In the genomic region with DNA sequence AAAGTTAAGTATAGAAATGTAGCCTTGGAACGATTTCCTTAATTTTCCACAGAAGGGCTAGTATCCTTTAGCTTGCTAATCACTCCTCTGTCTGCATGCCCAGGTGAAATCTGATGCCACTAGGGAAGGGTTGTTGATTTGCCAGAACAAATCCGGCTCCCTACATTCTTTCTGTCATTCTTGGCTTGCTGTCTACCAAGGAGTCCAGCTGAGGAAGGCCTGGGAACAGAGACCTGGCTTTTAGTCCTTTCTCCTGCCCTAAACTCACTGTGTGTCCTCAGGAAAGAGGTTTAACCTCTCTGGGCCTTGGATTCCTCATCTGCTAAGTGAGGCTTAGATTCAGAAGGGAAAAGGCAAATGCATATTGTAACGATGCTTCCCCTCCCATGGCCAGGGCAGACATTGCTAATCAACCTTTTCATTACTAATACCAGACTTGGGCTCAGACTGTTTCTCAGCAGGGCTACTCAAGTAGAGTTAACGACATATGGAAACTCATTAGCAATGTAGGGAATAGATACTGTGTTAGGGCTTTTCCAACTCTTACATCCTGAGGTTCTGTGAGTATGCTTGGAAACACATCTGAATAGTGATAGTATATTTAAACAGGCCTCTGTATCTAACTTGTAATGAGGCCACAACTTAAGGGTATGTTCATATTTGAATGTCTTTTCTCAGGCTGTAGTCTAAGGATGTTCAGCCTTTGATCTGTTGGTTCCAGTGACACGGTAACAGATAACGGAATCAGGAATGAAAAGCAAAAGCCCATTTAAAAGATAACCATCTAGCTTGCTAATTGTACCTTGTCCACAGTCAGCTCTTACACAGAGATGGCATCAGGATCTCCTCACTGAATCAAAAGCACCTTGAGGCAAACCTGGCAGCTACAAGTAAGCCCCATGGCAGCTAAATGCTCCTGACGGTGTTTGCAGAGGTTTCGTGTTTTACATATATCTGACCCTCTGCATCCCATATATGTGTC, we compare ENCODE assay signal across 13 cellular contexts. TPM values are rescaled to one million over a fixed set of nuclear protein-coding genes. Genes with fewer than 3 reads are reported as not detected.
A peak's percentile ranks its signal among the peaks of the same experiment; 100 is the strongest.
DNase-seq lines count a peak whose midpoint lies in the region; FAIRE-seq and TF ChIP-seq lines count a peak whose summit lies in the region.
"Had no signal": no experiment of that assay in that cellular context is flagged by ENCODE, and none has a peak within 500 bp of the region (broad histone marks: within the 10 kb centered on the region; RNA-seq: fewer than 3 reads in every experiment).

No MANE protein-coding gene starts in this region.

- dilution Hi-C loops in endothelial cell of umbilical vein (cut with MboI; ENCODE audit: extremely low pct_ligation_motif_present, low sequenced_read_pairs), result no loop called here

- POLR2A ChIA-PET in CD8-positive, alpha-beta memory T cell (lab: Charles Lee), result interaction anchor here (0.6 kb wide), 1 partner anchor 126 kb away, joined by 5 read pairs; no protein-coding TSS in a partner anchor
- POLR2A ChIA-PET in endothelial cell of umbilical vein (lab: Charles Lee), result no interaction called here

- intact Hi-C loops in endothelial cell of umbilical vein (cut with micrococcal nuclease), result loop anchor here (5.0 kb wide), 1 partner anchor 113 kb away; no protein-coding TSS in a partner anchor

- H3K4me2 ChIP-seq in endothelial cell of umbilical vein (ENCODE audit: insufficient read depth, low read length) (no peak overlapping the region), neural progenitor cell (peak overlapping the region; percentile 38)

- TF ChIP-seq POLR2A in endothelial cell of umbilical vein (IDR thresholded peaks at IDR 0.05; ENCODE audit: low read depth, low read length), result no peak

- peaks cover 0 to 36% (median 9%) of the 10 kb centered on the region in 3 donors for H3K36me3 Mint-ChIP-seq in CD8-positive, alpha-beta memory T cell
- peaks cover 12% of the 10 kb centered on the region for H3K36me3 Mint-ChIP-seq in neural progenitor cell

- H2AFZ ChIP-seq in endothelial cell of umbilical vein (ENCODE audit: low read depth, low read length) (no peak overlapping the region), neural progenitor cell (replicated peaks) (no peak overlapping the region)

- peak overlapping the region in 1 of 7 donors; percentile 25 for H3K4me3 Mint-ChIP-seq in CD8-positive, alpha-beta memory T cell
- no peak overlapping the region for H3K4me3 Mint-ChIP-seq in neural progenitor cell
- H3K4me3 Mint-ChIP-seq: activated CD8-positive, alpha-beta T cell treated with anti-CD3 and anti-CD28 coated beads, Interleukin-2, amount 10 ng/mL, durations not matched to agents 7 days and 5 days; memory B cell had no signal

- TF ChIP-seq CTCF in endothelial cell of umbilical vein (IDR thresholded peaks at IDR 0.05; ENCODE audit: extremely low read depth in 1 of 2, insufficient read depth in 1 of 2, low read depth in 1 of 2, low read length in 2 of 2) (no peak), neural progenitor cell (IDR thresholded peaks at IDR 0.05) (no peak)

- BruUV-seq in endothelial cell of umbilical vein (replicated peaks; lab: Mats Ljungman, UMichigan), result no TSS peak

- H3K36me3 ChIP-seq in CD8-positive, alpha-beta memory T cell (ENCODE audit: insufficient read depth, low read length), result no peaks in the 10 kb centered on the region
- peaks cover 0 to 5% of the 10 kb centered on the region in 2 experiments for H3K36me3 ChIP-seq in endothelial cell of umbilical vein (ENCODE audit: control insufficient read depth in 2 of 2, extremely low read depth in 1 of 2, insufficient read depth in 2 of 2, low read length in 2 of 2)
- no peaks in the 10 kb centered on the region for H3K36me3 ChIP-seq in neural progenitor cell

- H3K79me2 ChIP-seq in endothelial cell of umbilical vein (ENCODE audit: control insufficient read depth, insufficient read depth, low read length) (peaks cover 16% of the 10 kb centered on the region), neural progenitor cell (ENCODE audit: low read depth) (peaks cover 8% of the 10 kb centered on the region)

- H3K9me3 Mint-ChIP-seq in CD8-positive, alpha-beta memory T cell, result no peaks in the 10 kb centered on the region
- no peaks in the 10 kb centered on the region for H3K9me3 Mint-ChIP-seq in neural progenitor cell
- H3K9me3 Mint-ChIP-seq: memory B cell had no signal

- H3K27me3 Mint-ChIP-seq in CD8-positive, alpha-beta memory T cell, result peaks cover 0 to 3% of the 10 kb centered on the region in 2 donors
- H3K27me3 Mint-ChIP-seq in neural progenitor cell (ENCODE audit: insufficient read depth, low read depth), result peaks cover 4% of the 10 kb centered on the region
- H3K27me3 Mint-ChIP-seq: memory B cell had no signal

- H3K9me3 ChIP-seq in CD8-positive, alpha-beta memory T cell (ENCODE audit: low read length), result no peaks in the 10 kb centered on the region
- H3K9me3 ChIP-seq in endothelial cell of umbilical vein (replicated peaks; ENCODE audit: control insufficient read depth, insufficient read depth, low read length) (no peaks in the 10 kb centered on the region), neural progenitor cell (ENCODE audit: low read depth) (no peaks in the 10 kb centered on the region)
- H3K9me3 ChIP-seq: esophagus muscularis mucosa had no signal

- no peak for DNase-seq in CD8-positive, alpha-beta memory T cell
- DNase-seq in M059J (ENCODE audit: low read depth), result peak; percentile 75
- DNase-seq in endothelial cell of umbilical vein (ENCODE audit: low read depth, low spot score), result peak; percentile 25
- peak; percentile 64 for DNase-seq in neural progenitor cell (ENCODE audit: low spot score)
- DNase-seq in middle frontal gyrus (ENCODE audit: extremely low spot score, low spot score), result no peak
- DNase-seq in activated effector memory CD4-positive, alpha-beta T cell treated with Interleukin-2 at 50 U/mL for 16 hours, result no peak
- no peak for DNase-seq in activated T-cell treated with anti-CD3 and anti-CD28 coated beads for 4 hours
- no peak for DNase-seq in NCI-H1092 (lab: John Stamatoyannopoulos, UW)
- DNase-seq: activated CD8-positive, alpha-beta T cell treated with anti-CD3 and anti-CD28 coated beads, Interleukin-2, amount 10 ng/mL, durations not matched to agents 7 days and 5 days; NCI-H2227 treated with DMSO at 0.1 percent for 48 hours had no signal

- peaks cover 30% of the 10 kb centered on the region for H3F3A ChIP-seq in neural progenitor cell (ENCODE audit: low read depth)

- no peak for FAIRE-seq in endothelial cell of umbilical vein (lab: Jason Lieb, UNC)
- FAIRE-seq: HepG2 had no signal

- H4K20me1 ChIP-seq in endothelial cell of umbilical vein (replicated peaks; ENCODE audit: control insufficient read depth, extremely low read depth, insufficient read depth, low read length), result no peaks in the 10 kb centered on the region
- H4K20me1 ChIP-seq in neural progenitor cell (ENCODE audit: low read depth), result peaks cover 14% of the 10 kb centered on the region

- CTCF ChIA-PET in CD8-positive, alpha-beta memory T cell (lab: Charles Lee), result interaction anchor here (0.9 kb wide), 1 partner anchor 122 kb away, joined by 3 read pairs; no protein-coding TSS in a partner anchor
- CTCF ChIA-PET in endothelial cell of umbilical vein (lab: Charles Lee), result interaction anchor here (1.0 to 5.7 kb wide), 3 partner anchors 14 to 209 kb away, joined by 3 to 100 read pairs (median 6); no protein-coding TSS in a partner anchor

- peaks cover 58% of the 10 kb centered on the region for H3K4me1 ChIP-seq in CD8-positive, alpha-beta memory T cell (ENCODE audit: insufficient read depth, low read length)
- H3K4me1 ChIP-seq in endothelial cell of umbilical vein (ENCODE audit: control insufficient read depth, extremely low read depth, insufficient read depth, low read length) (peaks cover 51% of the 10 kb centered on the region), neural progenitor cell (peaks cover 39% of the 10 kb centered on the region)

- no peaks in the 10 kb centered on the region for H3K27me3 ChIP-seq in CD8-positive, alpha-beta memory T cell (ENCODE audit: insufficient read depth, low read length, poor library complexity, severe bottlenecking)
- H3K27me3 ChIP-seq in endothelial cell of umbilical vein (ENCODE audit: control insufficient read depth in 2 of 2, insufficient read depth in 2 of 2, low read length in 2 of 2), result no peaks in the 10 kb centered on the region
- peaks cover 40% of the 10 kb centered on the region for H3K27me3 ChIP-seq in neural progenitor cell
- H3K27me3 ChIP-seq: esophagus muscularis mucosa had no signal

- H3K9ac ChIP-seq in endothelial cell of umbilical vein (replicated peaks; ENCODE audit: extremely low read depth, insufficient read depth, low read length), result no peak overlapping the region
- H3K9ac ChIP-seq in neural progenitor cell, result no peak overlapping the region

- no peaks in the 10 kb centered on the region for H3K9me1 ChIP-seq in endothelial cell of umbilical vein (replicated peaks; ENCODE audit: control insufficient read depth, extremely low read depth, insufficient read depth, low read length)

- no peak overlapping the region for H3K4me3 ChIP-seq in CD8-positive, alpha-beta memory T cell (ENCODE audit: low read length)
- no peak overlapping the region for H3K4me3 ChIP-seq in endothelial cell of umbilical vein (replicated peaks in 1 of 3; ENCODE audit: insufficient read depth in 1 of 3, low read depth in 1 of 3, low read length in 3 of 3)
- H3K4me3 ChIP-seq in neural progenitor cell, result no peak overlapping the region
- H3K4me3 ChIP-seq: esophagus muscularis mucosa had no signal

- peaks cover 71 to 83% (median 82%) of the 10 kb centered on the region in 3 donors for H3K4me1 Mint-ChIP-seq in CD8-positive, alpha-beta memory T cell
- peaks cover 77% of the 10 kb centered on the region for H3K4me1 Mint-ChIP-seq in neural progenitor cell

- H3K27ac ChIP-seq in CD8-positive, alpha-beta memory T cell (ENCODE audit: low read depth, low read length), result no peak overlapping the region
- no peak overlapping the region for H3K27ac ChIP-seq in endothelial cell of umbilical vein (ENCODE audit: insufficient read depth, low read depth, low read length)
- no peak overlapping the region for H3K27ac ChIP-seq in neural progenitor cell

- peak overlapping the region; percentile 13 to 95 (median 70) for H3K27ac Mint-ChIP-seq in CD8-positive, alpha-beta memory T cell
- H3K27ac Mint-ChIP-seq in neural progenitor cell, result peak overlapping the region; percentile 58
- H3K27ac Mint-ChIP-seq: activated CD8-positive, alpha-beta T cell treated with anti-CD3 and anti-CD28 coated beads, Interleukin-2, amount 10 ng/mL, durations not matched to agents 7 days and 5 days; memory B cell had no signal

RNA-seq across cellular contexts. Expression of gene GALNT10, which starts 4.1 kb away (rescaled TPM):
- total RNA-seq in CD8-positive, alpha-beta memory T cell, result 10 to 100 TPM; 28.0 to 32.1 TPM
- polyA plus RNA-seq in CD8-positive, alpha-beta memory T cell, result 27.6 TPM
- total RNA-seq in M059J (2014; rRNA removed; shearing (Covaris generic)), result 27.2 and 45.4 TPM in 2 replicates
- total RNA-seq in endothelial cell of umbilical vein (77.6 and 85.1 TPM in 2 replicates), neural progenitor cell (ENCODE audit: low replicate concordance) (10.2 and 10.5 TPM in 2 replicates)
- 58.1 and 70.2 TPM in 2 replicates for polyA plus RNA-seq in endothelial cell of umbilical vein
- 81.0 and 102 TPM in 2 replicates for polyA plus RNA-seq in endothelial cell of umbilical vein (2011; cell fraction: cytosol; rRNA removed)
- polyA plus RNA-seq in endothelial cell of umbilical vein (2011; cell fraction: nucleus; rRNA removed), result 146 and 157 TPM in 2 replicates
- 82.4 and 124 TPM in 2 replicates for polyA plus RNA-seq in endothelial cell of umbilical vein (2012)
- 230 and 266 TPM in 2 replicates for polyA minus RNA-seq in endothelial cell of umbilical vein
- polyA minus RNA-seq in endothelial cell of umbilical vein (2011; cell fraction: cytosol; rRNA and poly(A)+ RNA removed), result 9.2 TPM
- 166 and 209 TPM in 2 replicates for polyA minus RNA-seq in endothelial cell of umbilical vein (2011; cell fraction: nucleus; rRNA and poly(A)+ RNA removed)

Comparison
In these comparisons a context has a peak if more than half of its experiments do, and no peak if none do; other contexts are left out.
1. DNase-seq: peak in M059J (single experiment), endothelial cell of umbilical vein (single experiment) and neural progenitor cell (single experiment); none in CD8-positive, alpha-beta memory T cell (0 of 5), middle frontal gyrus (single experiment), activated effector memory CD4-positive, alpha-beta T cell treated with Interleukin-2 at 50 U/mL for 16 hours (single experiment), activated T-cell treated with anti-CD3 and anti-CD28 coated beads for 4 hours (single experiment) and NCI-H1092 (single experiment).